ENCODE assay signal across 21 cellular contexts in genomic region chr18:80258640-80259039, GRCh38.
"Had no signal": no experiment of that assay in that cellular context is flagged by ENCODE, and none has a peak within 500 bp of the region (broad histone marks: within the 10 kb centered on the region; RNA-seq: fewer than 3 reads in every experiment).

No MANE protein-coding gene starts in this region.

- H3K27me3 ChIP-seq: colonic mucosa, heart left ventricle, sigmoid colon, uterus had no signal

- H3K27ac ChIP-seq: colonic mucosa, heart left ventricle, parathyroid adenoma, psoas muscle, sigmoid colon, skin epidermis, uterus had no signal

- H2AFZ ChIP-seq: parathyroid adenoma had no signal

- H3K9ac ChIP-seq: parathyroid adenoma had no signal

- H3K36me3 ChIP-seq: colonic mucosa, heart left ventricle, sigmoid colon, uterus had no signal

- H3K79me2 ChIP-seq: parathyroid adenoma had no signal

- H3K9me3 ChIP-seq: colonic mucosa, heart left ventricle, psoas muscle, sigmoid colon, uterus had no signal

- ATAC-seq: psoas muscle; stimulated activated naive B cell treated with anti-CD40 and anti-IgM and Interleukin-4, amounts not matched to agents 10 μg/mL and 1 μg/mL and 100 μg/mL, for 72 hours had no signal

- H3K4me3 ChIP-seq: colonic mucosa, heart left ventricle, lung, psoas muscle, sigmoid colon, skin epidermis, uterus had no signal

- DNase-seq: colonic mucosa; dermis blood vessel endothelial cell; endodermal cell; erythroblast; foreskin melanocyte; heart left ventricle; hippocampal formation; mesenchymal stem cell; midbrain; naive B cell; occipital lobe; psoas muscle; retina; sigmoid colon; stimulated activated CD4-positive, alpha-beta T cell treated with anti-CD3 and anti-CD28 coated beads, Interleukin-2, amount 100 ng/mL, for 24 hours; stimulated activated CD4-positive, alpha-beta T cell treated with anti-CD3 and anti-CD28 coated beads, Interleukin-4, amount 100 ng/mL, for 4 hours; stimulated activated naive B cell treated with anti-CD40 and anti-IgM and Interleukin-4, amounts not matched to agents 10 μg/mL and 1 μg/mL and 100 μg/mL, for 72 hours; uterus had no signal

- H3K4me1 ChIP-seq: colonic mucosa, heart left ventricle, parathyroid adenoma, uterus had no signal
